ENCODE assay signal across 14 cellular contexts in the genomic region with DNA sequence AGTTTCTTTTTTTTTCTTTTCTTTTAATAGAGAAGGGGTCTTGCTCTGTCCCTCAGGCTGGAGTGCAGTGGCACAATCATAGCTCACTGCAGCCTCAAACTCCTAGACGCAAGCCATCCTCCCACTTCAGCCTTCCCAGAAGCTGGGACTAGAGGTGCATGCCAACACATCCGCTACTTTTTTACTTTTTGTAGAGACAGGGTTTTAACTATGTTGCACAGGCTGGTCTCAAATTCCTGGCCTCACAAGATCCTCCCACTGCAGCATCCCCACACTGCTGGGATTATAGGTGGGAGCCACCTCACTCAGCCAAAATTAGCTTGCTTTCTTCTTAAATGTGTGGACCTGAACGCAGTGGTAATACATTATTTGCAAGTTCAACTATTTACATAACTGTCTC.
DNase-seq lines count a peak whose midpoint lies in the region; ATAC-seq and TF ChIP-seq lines count a peak whose summit lies in the region.
"Had no signal": no experiment of that assay in that cellular context is flagged by ENCODE, and none has a peak within 500 bp of the region (broad histone marks: within the 10 kb centered on the region; RNA-seq: fewer than 3 reads in every experiment).

No MANE protein-coding gene starts in this region.

- peak overlapping the region; percentile 79 for H3K27ac ChIP-seq in naive thymus-derived CD4-positive, alpha-beta T cell (ENCODE audit: low read depth, low read length)
- peak overlapping the region; percentile 65 to 80 for H3K27ac ChIP-seq in uterus

- POLR2A ChIA-PET in activated CD4-positive, alpha-beta memory T cell treated with anti-CD3 and anti-CD28 coated beads, Interleukin-2, amount 10 ng/mL, durations not matched to agents 7 days and 5 days (lab: Charles Lee) = interaction anchor here (0.8 to 21.1 kb wide), 13 partner anchors 8 to 98 kb away, joined by 3 to 397 read pairs (median 4); a partner anchor contains a TSS
- POLR2A ChIA-PET in naive thymus-derived CD4-positive, alpha-beta T cell (lab: Charles Lee) = interaction anchor here (0.6 to 10.2 kb wide), 15 partner anchors 7 to 79 kb away, joined by 3 to 115 read pairs (median 5); a partner anchor contains a TSS

- DNase-seq in activated naive CD4-positive, alpha-beta T cell treated with anti-CD3 and anti-CD28 coated beads, Interleukin-2, amount 10 ng/mL, durations not matched to agents 7 days and 5 days = no peak
- DNase-seq in activated naive CD4-positive, alpha-beta T cell treated with Interleukin-2 at 50 U/mL for 16 hours = no peak
- no peak for DNase-seq in activated CD4-positive, alpha-beta memory T cell treated with anti-CD3 and anti-CD28 coated beads, Interleukin-2, amount 10 ng/mL, durations not matched to agents 7 days and 5 days
- DNase-seq in naive thymus-derived CD4-positive, alpha-beta T cell = no peak
- DNase-seq in uterus = no peak
- no peak for DNase-seq in head of caudate nucleus
- no peak for DNase-seq in ecto neural progenitor cell (ENCODE audit: low spot score)
- no peak for DNase-seq in erythroblast (lab: John Stamatoyannopoulos, UW)
- DNase-seq: DMS53, glutamatergic neuron, KBM-7, NCI-H1930, NCI-H69 had no signal

- CTCF ChIA-PET in activated naive CD4-positive, alpha-beta T cell treated with anti-CD3 and anti-CD28 coated beads, Interleukin-2, amount 10 ng/mL, durations not matched to agents 7 days and 5 days (lab: Charles Lee) = interaction anchor here (0.6 to 1.4 kb wide), 3 partner anchors 9 to 97 kb away, joined by 3 to 4 read pairs (median 4); no protein-coding TSS in a partner anchor
- CTCF ChIA-PET in activated CD4-positive, alpha-beta memory T cell treated with anti-CD3 and anti-CD28 coated beads, Interleukin-2, amount 10 ng/mL, durations not matched to agents 7 days and 5 days (lab: Charles Lee) = interaction anchor here (0.7 to 2.3 kb wide), 5 partner anchors 9 to 98 kb away, joined by 4 to 14 read pairs (median 5); no protein-coding TSS in a partner anchor
- CTCF ChIA-PET in naive thymus-derived CD4-positive, alpha-beta T cell (lab: Charles Lee) = interaction anchor here (0.8 to 2.0 kb wide), 2 partner anchors 15 to 51 kb away, joined by 3 to 6 read pairs; no protein-coding TSS in a partner anchor

- no peaks in the 10 kb centered on the region for H3K9me3 ChIP-seq in naive thymus-derived CD4-positive, alpha-beta T cell (ENCODE audit: control insufficient read depth in 2 of 3, low read length in 3 of 3)
- no peaks in the 10 kb centered on the region for H3K9me3 ChIP-seq in uterus

- no peak for TF ChIP-seq CTCF in uterus (IDR thresholded peaks at IDR 0.05)

- H3K4me3 Mint-ChIP-seq in activated naive CD4-positive, alpha-beta T cell treated with anti-CD3 and anti-CD28 coated beads, Interleukin-2, amount 10 ng/mL, durations not matched to agents 7 days and 5 days = peak overlapping the region; percentile 83
- peak overlapping the region; percentile 87 for H3K4me3 Mint-ChIP-seq in activated CD4-positive, alpha-beta memory T cell treated with anti-CD3 and anti-CD28 coated beads, Interleukin-2, amount 10 ng/mL, durations not matched to agents 7 days and 5 days
- peak overlapping the region; percentile 83 to 100 (median 92) for H3K4me3 Mint-ChIP-seq in naive thymus-derived CD4-positive, alpha-beta T cell
- H3K4me3 Mint-ChIP-seq: neural crest cell had no signal

- H3K27ac Mint-ChIP-seq in activated naive CD4-positive, alpha-beta T cell treated with anti-CD3 and anti-CD28 coated beads, Interleukin-2, amount 10 ng/mL, durations not matched to agents 7 days and 5 days = peak overlapping the region; percentile 100
- peak overlapping the region; percentile 97 for H3K27ac Mint-ChIP-seq in activated CD4-positive, alpha-beta memory T cell treated with anti-CD3 and anti-CD28 coated beads, Interleukin-2, amount 10 ng/mL, durations not matched to agents 7 days and 5 days
- peak overlapping the region; percentile 94 to 99 (median 97) for H3K27ac Mint-ChIP-seq in naive thymus-derived CD4-positive, alpha-beta T cell

- TF ChIP-seq POLR2A in uterus (IDR thresholded peaks at IDR 0.05) = no peak
- TF ChIP-seq POLR2A in erythroblast (IDR thresholded peaks at IDR 0.05; ENCODE audit: low read length) = no peak

- peaks cover 63% of the 10 kb centered on the region for H3K36me3 Mint-ChIP-seq in activated naive CD4-positive, alpha-beta T cell treated with anti-CD3 and anti-CD28 coated beads, Interleukin-2, amount 10 ng/mL, durations not matched to agents 7 days and 5 days
- H3K36me3 Mint-ChIP-seq in activated CD4-positive, alpha-beta memory T cell treated with anti-CD3 and anti-CD28 coated beads, Interleukin-2, amount 10 ng/mL, durations not matched to agents 7 days and 5 days (ENCODE audit: low read depth) = peaks cover 51% of the 10 kb centered on the region
- peaks cover 0 to 44% (median 16%) of the 10 kb centered on the region in 5 donors for H3K36me3 Mint-ChIP-seq in naive thymus-derived CD4-positive, alpha-beta T cell

- H3K27me3 Mint-ChIP-seq in activated naive CD4-positive, alpha-beta T cell treated with anti-CD3 and anti-CD28 coated beads, Interleukin-2, amount 10 ng/mL, durations not matched to agents 7 days and 5 days = no peaks in the 10 kb centered on the region
- no peaks in the 10 kb centered on the region for H3K27me3 Mint-ChIP-seq in activated CD4-positive, alpha-beta memory T cell treated with anti-CD3 and anti-CD28 coated beads, Interleukin-2, amount 10 ng/mL, durations not matched to agents 7 days and 5 days
- no peaks in the 10 kb centered on the region for H3K27me3 Mint-ChIP-seq in naive thymus-derived CD4-positive, alpha-beta T cell

- H3K9me3 Mint-ChIP-seq in activated naive CD4-positive, alpha-beta T cell treated with anti-CD3 and anti-CD28 coated beads, Interleukin-2, amount 10 ng/mL, durations not matched to agents 7 days and 5 days = no peaks in the 10 kb centered on the region
- H3K9me3 Mint-ChIP-seq in activated CD4-positive, alpha-beta memory T cell treated with anti-CD3 and anti-CD28 coated beads, Interleukin-2, amount 10 ng/mL, durations not matched to agents 7 days and 5 days = no peaks in the 10 kb centered on the region
- H3K9me3 Mint-ChIP-seq in naive thymus-derived CD4-positive, alpha-beta T cell = peaks cover 0 to 2% (median 0%) of the 10 kb centered on the region in 11 donors
- H3K9me3 Mint-ChIP-seq: neural crest cell had no signal

- no peaks in the 10 kb centered on the region for H3K36me3 ChIP-seq in naive thymus-derived CD4-positive, alpha-beta T cell (ENCODE audit: control insufficient read depth in 2 of 3, insufficient read depth in 3 of 3, low read length in 3 of 3)
- H3K36me3 ChIP-seq in uterus = no peaks in the 10 kb centered on the region

- no peaks in the 10 kb centered on the region for H3K27me3 ChIP-seq in naive thymus-derived CD4-positive, alpha-beta T cell (ENCODE audit: control insufficient read depth in 2 of 2, insufficient read depth in 2 of 2, low read length in 2 of 2)
- H3K27me3 ChIP-seq in uterus = no peaks in the 10 kb centered on the region

- H3K4me1 ChIP-seq in naive thymus-derived CD4-positive, alpha-beta T cell (ENCODE audit: control insufficient read depth in 2 of 2, insufficient read depth in 2 of 2, low read length in 2 of 2) = peaks cover 85 to 92% of the 10 kb centered on the region in 2 donors
- peaks cover 3 to 4% of the 10 kb centered on the region in 2 donors for H3K4me1 ChIP-seq in uterus

- peaks cover 91% of the 10 kb centered on the region for H3K4me1 Mint-ChIP-seq in activated naive CD4-positive, alpha-beta T cell treated with anti-CD3 and anti-CD28 coated beads, Interleukin-2, amount 10 ng/mL, durations not matched to agents 7 days and 5 days
- H3K4me1 Mint-ChIP-seq in activated CD4-positive, alpha-beta memory T cell treated with anti-CD3 and anti-CD28 coated beads, Interleukin-2, amount 10 ng/mL, durations not matched to agents 7 days and 5 days = peaks cover 87% of the 10 kb centered on the region
- peaks cover 66 to 98% (median 89%) of the 10 kb centered on the region in 7 donors for H3K4me1 Mint-ChIP-seq in naive thymus-derived CD4-positive, alpha-beta T cell

- intact Hi-C loops in naive thymus-derived CD4-positive, alpha-beta T cell (cut with micrococcal nuclease) = loop anchor here (2.0 to 10.0 kb wide), 8 partner anchors 38 to 677 kb away; a partner anchor contains a TSS
- intact Hi-C loops in uterus (cut with DNase I; ENCODE audit: low total_unique reads) = no loop called here
- intact Hi-C loops in head of caudate nucleus (cut with DNase I) = loop anchor here (5.0 kb wide), 1 partner anchor 68 kb away; a partner anchor contains a TSS

- H3K4me3 ChIP-seq in naive thymus-derived CD4-positive, alpha-beta T cell (ENCODE audit: low read length) = peak overlapping the region; percentile 59
- H3K4me3 ChIP-seq in uterus = peak overlapping the region; percentile 21 to 24

- no peak for ATAC-seq in naive thymus-derived CD4-positive, alpha-beta T cell
